8 cellular contexts compared by ENCODE assay signal in the genomic region with DNA sequence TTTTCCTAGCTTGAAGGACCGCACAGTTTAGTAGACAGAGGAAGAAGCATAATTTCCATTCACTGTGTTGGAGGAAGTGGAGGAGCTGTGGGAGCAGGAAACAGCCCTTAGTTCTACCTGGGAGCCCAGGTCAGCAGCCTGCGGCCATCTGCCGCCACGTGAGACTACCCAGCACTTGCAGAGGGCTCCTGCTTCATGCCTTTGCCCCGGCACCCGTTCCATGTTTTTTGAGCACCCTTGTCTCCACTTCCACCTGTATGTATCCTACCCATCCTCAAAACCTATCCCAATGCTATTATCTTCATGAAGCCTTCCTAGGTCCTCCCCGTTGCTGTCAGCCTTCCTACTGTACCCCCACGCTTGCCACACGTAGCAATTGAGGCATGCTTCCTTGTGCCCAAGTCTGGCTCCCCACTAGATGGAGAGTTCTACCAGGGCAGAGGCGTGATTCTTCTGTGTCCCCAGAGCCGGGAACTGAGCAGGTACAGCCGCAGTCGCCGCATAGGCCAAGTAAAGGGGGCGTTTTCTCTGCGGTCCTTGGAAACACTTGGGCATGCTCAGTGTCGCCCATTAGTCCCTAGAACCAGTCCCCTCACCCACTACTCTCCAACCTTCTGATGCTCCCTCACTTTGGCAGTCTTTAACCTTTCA. TPM values are rescaled to one million over a fixed set of nuclear protein-coding genes. Genes with fewer than 3 reads are reported as not detected.
A peak's percentile ranks its signal among the peaks of the same experiment; 100 is the strongest.
DNase-seq lines count a peak whose midpoint lies in the region; ATAC-seq and TF ChIP-seq lines count a peak whose summit lies in the region.

No MANE protein-coding gene starts in this region.

- H3K36me3 ChIP-seq in ascending aorta (no peaks in the 10 kb centered on the region), subcutaneous abdominal adipose tissue (ENCODE audit: control insufficient read depth in 5 of 5, insufficient read depth in 5 of 5, low read length in 5 of 5) (no peaks in the 10 kb centered on the region)

- H3K4me1 Mint-ChIP-seq in immature natural killer cell, result peaks cover 17 to 21% of the 10 kb centered on the region in 2 donors

- H3K9me3 ChIP-seq in ascending aorta (no peaks in the 10 kb centered on the region), subcutaneous abdominal adipose tissue (ENCODE audit: control insufficient read depth in 5 of 5, low read length in 5 of 5) (no peaks in the 10 kb centered on the region)

- H3K27ac ChIP-seq in ascending aorta (peak overlapping the region; percentile 75 to 93), subcutaneous abdominal adipose tissue (ENCODE audit: low read depth, low read length) (peak overlapping the region; percentile 23)

- no peak for TF ChIP-seq CTCF in ascending aorta (IDR thresholded peaks at IDR 0.05)

- H3K4me3 Mint-ChIP-seq in immature natural killer cell, result peak overlapping the region; percentile 93 to 99 (median 96)

- H3K36me3 Mint-ChIP-seq in immature natural killer cell, result no peaks in the 10 kb centered on the region

- H3K27me3 Mint-ChIP-seq in immature natural killer cell (ENCODE audit: low read depth in 3 of 3), result peaks cover 2 to 13% (median 5%) of the 10 kb centered on the region in 3 donors

- no peaks in the 10 kb centered on the region for H3K9me3 Mint-ChIP-seq in immature natural killer cell

- DNase-seq in D341Med (ENCODE audit: low spot score), result peak; percentile 66
- peak; percentile 73 for DNase-seq in HuH-7 (ENCODE audit: low spot score)
- DNase-seq in ascending aorta (ENCODE audit: low spot score in 2 of 2), result no peak
- DNase-seq in immature natural killer cell, result no peak
- no peak for DNase-seq in activated CD4-positive, CD25-positive, alpha-beta regulatory T cell treated with anti-CD3 and anti-CD28 coated beads, Interleukin-2, amount 50 U/mL, for 72 hours
- no peak for DNase-seq in RPMI8226

- peak overlapping the region; percentile 85 to 97 (median 92) for H3K27ac Mint-ChIP-seq in immature natural killer cell

- H3K4me3 ChIP-seq in ascending aorta, result peak overlapping the region; percentile 75 to 76
- H3K4me3 ChIP-seq in subcutaneous abdominal adipose tissue (ENCODE audit: low read depth in 1 of 5, low read length in 5 of 5), result peak overlapping the region; percentile 79 to 89 (median 82)

- intact Hi-C loops in ascending aorta (cut with DNase I), result no loop called here

- peak overlapping the region in 4 of 5 donors; percentile 68 to 88 (median 76) for H3K9ac ChIP-seq in subcutaneous abdominal adipose tissue (ENCODE audit: low read length in 5 of 5)

- H3K4me1 ChIP-seq in ascending aorta, result peaks cover 0 to 10% of the 10 kb centered on the region in 2 donors
- peaks cover 0 to 28% (median 21%) of the 10 kb centered on the region in 5 donors for H3K4me1 ChIP-seq in subcutaneous abdominal adipose tissue (ENCODE audit: control insufficient read depth in 5 of 5, insufficient read depth in 5 of 5, low read length in 5 of 5)

- ATAC-seq in GM21381 (IDR thresholded peaks at IDR 0.05; ENCODE audit: unreplicated experiment), result peak; percentile 11

- H3K27me3 ChIP-seq in ascending aorta (no peaks in the 10 kb centered on the region), subcutaneous abdominal adipose tissue (ENCODE audit: control insufficient read depth in 5 of 5, insufficient read depth in 4 of 5, low read length in 5 of 5) (no peaks in the 10 kb centered on the region)

RNA-seq across cellular contexts. Expression of gene SLC6A9, which starts 1.9 kb away (rescaled TPM):
- 4.7 TPM for total RNA-seq in ascending aorta
- not detected for polyA plus RNA-seq in immature natural killer cell

RNA-seq across cellular contexts. Expression of gene CCDC24, which starts 38.0 kb away (rescaled TPM):
- 4.8 TPM for total RNA-seq in ascending aorta
- polyA plus RNA-seq in immature natural killer cell, result 1 to 10 TPM in 2 of 3 donors, not detected in 1; 1.4 to 4.1 TPM

RNA-seq across cellular contexts. Expression of gene B4GALT2, which starts 50.4 kb away (rescaled TPM):
- total RNA-seq in ascending aorta, result 93.2 TPM
- 1 to 10 TPM in 1 of 3 donors, under 1 TPM in 2; 0.48 to 1.6 (median 0.59) TPM for polyA plus RNA-seq in immature natural killer cell

RNA-seq across cellular contexts. Expression of gene ATP6V0B, which starts 54.6 kb away (rescaled TPM):
- total RNA-seq in ascending aorta, result 115 TPM
- polyA plus RNA-seq in immature natural killer cell, result 100 to 1,000 TPM; 227 to 425 (median 395) TPM

RNA-seq across cellular contexts. Expression of gene DPH2, which starts 59.6 kb away (rescaled TPM):
- 69.3 TPM for total RNA-seq in ascending aorta
- polyA plus RNA-seq in immature natural killer cell, result 10 to 100 TPM; 20.0 to 29.0 (median 21.4) TPM

Comparison
In these comparisons a context has a peak if more than half of its experiments do, and no peak if none do; other contexts are left out.
1. DNase-seq: peak in D341Med (single experiment) and HuH-7 (single experiment); none in ascending aorta (0 of 2), immature natural killer cell (0 of 3), activated CD4-positive, CD25-positive, alpha-beta regulatory T cell treated with anti-CD3 and anti-CD28 coated beads, Interleukin-2, amount 50 U/mL, for 72 hours (single experiment) and RPMI8226 (single experiment).